ENCODE assay signal across 8 cellular contexts in genomic region chrX:140764401-140764919, GRCh38. TPM values are rescaled to one million over a fixed set of nuclear protein-coding genes. Genes with fewer than 3 reads are reported as not detected.
DNase-seq lines count a peak whose midpoint lies in the region; ATAC-seq and TF ChIP-seq lines count a peak whose summit lies in the region.

No MANE protein-coding gene starts in this region.

- H3K27me3 ChIP-seq in H9 (ENCODE audit: insufficient read depth, low read length), result no peaks in the 10 kb centered on the region; the same call in 1 of the 2 replicates

- H2BK15ac ChIP-seq in H9 (ENCODE audit: low read depth, low read length), result no peak overlapping the region

- H3K4me1 ChIP-seq in H9 (ENCODE audit: insufficient read depth, low read length), result no peaks in the 10 kb centered on the region; the same call in 1 of the 2 replicates

- no peak overlapping the region for H2BK20ac ChIP-seq in H9 (ENCODE audit: low read depth, low read length, poor library complexity, severe bottlenecking)

- H3K27me3 Mint-ChIP-seq in H9 (ENCODE audit: low read depth), result peaks cover 14% of the 10 kb centered on the region
- H3K27me3 Mint-ChIP-seq in progenitor cell of endocrine pancreas, result peaks cover 34% of the 10 kb centered on the region

- H3K36me3 Mint-ChIP-seq in H9 (ENCODE audit: insufficient read depth in 1 of 3, low read depth in 3 of 3) (peaks cover 0 to 3% (median under 1%) of the 10 kb centered on the region in 3 experiments; a peak in 1 of 7 replicates), progenitor cell of endocrine pancreas (ENCODE audit: insufficient read depth) (no peaks in the 10 kb centered on the region)

- no peak overlapping the region for H3K18ac ChIP-seq in H9 (ENCODE audit: insufficient read length, low read depth, low read length)

- H4K91ac ChIP-seq in H9 (ENCODE audit: insufficient read length, low read depth, low read length), result no peak overlapping the region

- H4K20me1 ChIP-seq in H9 (ENCODE audit: control insufficient read depth, insufficient read depth, insufficient read length), result no peaks in the 10 kb centered on the region

- peak overlapping the region; percentile 73 to 87 for H3K4me3 Mint-ChIP-seq in H9
- H3K4me3 Mint-ChIP-seq in progenitor cell of endocrine pancreas (ENCODE audit: low read depth), result peak overlapping the region; percentile 75

- no peak overlapping the region for H4K5ac ChIP-seq in H9 (ENCODE audit: insufficient read length, low read depth, low read length)

- no peak overlapping the region for H2AFZ ChIP-seq in H9 (ENCODE audit: low read length)

- H3K27ac ChIP-seq in H9 (ENCODE audit: insufficient read length, low read depth, low read length), result no peak overlapping the region

- H3K9me3 Mint-ChIP-seq in H9 (peaks cover 7 to 41% of the 10 kb centered on the region in 2 experiments), progenitor cell of endocrine pancreas (ENCODE audit: low read depth) (no peaks in the 10 kb centered on the region)

- no peak overlapping the region for H2BK12ac ChIP-seq in H9 (ENCODE audit: insufficient read length, low read depth, low read length)

- no peak for ATAC-seq in HG03442 (IDR thresholded peaks at IDR 0.05; ENCODE audit: unreplicated experiment)

- no peak overlapping the region for H2AK5ac ChIP-seq in H9 (ENCODE audit: insufficient read length, low read length)

- H3K4me1 Mint-ChIP-seq in H9, result peaks cover 5 to 9% of the 10 kb centered on the region in 2 experiments; a peak in 3 of 4 replicates
- H3K4me1 Mint-ChIP-seq in progenitor cell of endocrine pancreas (ENCODE audit: low read depth), result peaks cover 8% of the 10 kb centered on the region

- H3K79me2 ChIP-seq in H9 (ENCODE audit: insufficient read depth, low read length), result no peaks in the 10 kb centered on the region

- no peak overlapping the region for H3K56ac ChIP-seq in H9 (ENCODE audit: insufficient read length, low read depth, low read length)

- TF ChIP-seq CTCF in H9 (conservative IDR thresholded peaks at IDR 0.05), result no peak
- no peak for TF ChIP-seq CTCF in progenitor cell of endocrine pancreas (IDR thresholded peaks at IDR 0.05; ENCODE audit: unreplicated experiment)

- no peak overlapping the region for H4K8ac ChIP-seq in H9 (replicated peaks; ENCODE audit: insufficient read length, low read depth, low read length)

- no peak overlapping the region for H2BK120ac ChIP-seq in H9 (ENCODE audit: low read depth, low read length, poor library complexity, severe bottlenecking)

- H3K27ac Mint-ChIP-seq in H9, result no peak overlapping the region
- H3K27ac Mint-ChIP-seq in progenitor cell of endocrine pancreas, result peak overlapping the region; percentile 25

- no peaks in the 10 kb centered on the region for H3K9me3 ChIP-seq in H9 (ENCODE audit: control insufficient read depth, low read depth, low read length)

- H3K79me1 ChIP-seq in H9 (ENCODE audit: insufficient read depth, low read depth, low read length, poor library complexity, severe bottlenecking), result no peaks in the 10 kb centered on the region

- no peak overlapping the region for H3T11ph ChIP-seq in H9 (ENCODE audit: low read length)

- peaks cover 6% of the 10 kb centered on the region for H3K23me2 ChIP-seq in H9 (ENCODE audit: insufficient read length, low read depth, low read length, poor library complexity, severe bottlenecking)

- no peak overlapping the region for H3K4ac ChIP-seq in H9 (ENCODE audit: low read depth, low read length)

- no CpG with 5 or more reads among the region's 31 CpGs for WGBS in H9 (ENCODE audit: extremely low coverage, insufficient read length, low lambda C conversion rate)

- DNase-seq in H9 (peak; percentile 84), T1000 (lab: John Stamatoyannopoulos, UW) (peak; percentile 40), globus pallidus (ENCODE audit: low spot score) (peak; percentile 30), progenitor cell of endocrine pancreas (ENCODE audit: low spot score, unreplicated experiment) (peak; percentile 11), NCI-H2107 (lab: John Stamatoyannopoulos, UW) (no peak)
- DNase-seq in effector CD4-positive, alpha-beta T cell, result no peak
- no peak for DNase-seq in stimulated activated naive CD4-positive, alpha-beta T cell treated with Interleukin-2 at 50 U/mL for 16 hours (lab: John Stamatoyannopoulos, UW)

- no peak overlapping the region for H2BK5ac ChIP-seq in H9 (ENCODE audit: insufficient read length, low read length)

- no peak overlapping the region; the same call in 1 of the 2 replicates for H3K14ac ChIP-seq in H9 (ENCODE audit: insufficient read depth, low read length)

- peak overlapping the region; percentile 91 for H3K4me2 ChIP-seq in H9 (ENCODE audit: insufficient read depth, insufficient read length, low read length)

- peak overlapping the region; percentile 76 for H3K9ac ChIP-seq in H9 (ENCODE audit: extremely low read depth, insufficient read length, low read length)

- H3K23ac ChIP-seq in H9 (ENCODE audit: insufficient read length, low read depth, low read length), result no peak overlapping the region

RNA-seq across cellular contexts. Expression of gene LINC00632, which starts 54.9 kb away (rescaled TPM):
- total RNA-seq in H9 (2021), result 42.2 and 46.3 TPM in 2 replicates
- total RNA-seq in progenitor cell of endocrine pancreas, result 152 and 154 TPM in 2 replicates

Comparison
In these comparisons a context has a peak if more than half of its experiments do, and no peak if none do; other contexts are left out.
1. DNase-seq: peak in H9 (single experiment), T1000 (single experiment), globus pallidus (single experiment) and progenitor cell of endocrine pancreas (single experiment); none in effector CD4-positive, alpha-beta T cell (single experiment), NCI-H2107 (single experiment) and stimulated activated naive CD4-positive, alpha-beta T cell treated with Interleukin-2 at 50 U/mL for 16 hours (single experiment).